In genomic region chr10:117994771-117995170, GRCh38 we compare ENCODE assay signal across 27 cellular contexts.
"Had no signal": no experiment of that assay in that cellular context is flagged by ENCODE, and none has a peak within 500 bp of the region (broad histone marks: within the 10 kb centered on the region; RNA-seq: fewer than 3 reads in every experiment).

No MANE protein-coding gene starts in this region.

- DNase-seq: immature natural killer cell; kidney; left colon; left lung; mesendoderm; naive B cell; natural killer cell; nephron progenitor cell; ovary; right lobe of liver; stimulated activated CD4-positive, alpha-beta T cell treated with anti-CD3 and anti-CD28 coated beads, Interleukin-1b, Interleukin-23, amount 100 ng/mL, for 48 hours; stimulated activated CD4-positive, alpha-beta T cell treated with anti-CD3 and anti-CD28 coated beads, Interleukin-2, amount 100 ng/mL, for 48 hours; stimulated activated CD4-positive, alpha-beta T cell treated with anti-CD3 and anti-CD28 coated beads, Interleukin-4, amount 100 ng/mL, for 4 hours; stimulated activated CD8-positive, alpha-beta memory T cell treated with anti-CD3 and anti-CD28 coated beads, Interleukin-4, amount 100 ng/mL, for 48 hours; stimulated activated naive CD4-positive, alpha-beta T cell treated with Interleukin-2 at 50 U/mL for 16 hours; stimulated activated naive CD8-positive, alpha-beta T cell treated with anti-CD3 and anti-CD28 coated beads, Interleukin-15, amount 100 ng/mL, for 72 hours; substantia nigra; uterus had no signal

- H3K9me3 Mint-ChIP-seq: immature natural killer cell; mesothelial cell of epicardium; naive B cell; natural killer cell; nephron progenitor cell; stimulated activated memory B cell treated with anti-CD40 and anti-IgM and Interleukin-4, amounts not matched to agents 10 μg/mL and 1 μg/mL and 100 μg/mL, for 72 hours; stimulated activated naive CD8-positive, alpha-beta T cell treated with anti-CD3 and anti-CD28 coated beads, Interleukin-15, amount 100 ng/mL, for 72 hours; type B pancreatic cell had no signal

- H3K4me1 ChIP-seq: left lung, right atrium auricular region, right lobe of liver, tibial nerve, uterus had no signal

- H3K79me2 ChIP-seq: hepatocyte had no signal

- H3K36me3 Mint-ChIP-seq: natural killer cell, type B pancreatic cell had no signal

- H3K4me2 ChIP-seq: hepatocyte, smooth muscle cell had no signal

- H3K27me3 Mint-ChIP-seq: naive B cell; progenitor cell of endocrine pancreas; stimulated activated memory B cell treated with anti-CD40 and anti-IgM and Interleukin-4, amounts not matched to agents 10 μg/mL and 1 μg/mL and 100 μg/mL, for 72 hours; stimulated activated naive CD8-positive, alpha-beta T cell treated with anti-CD3 and anti-CD28 coated beads, Interleukin-15, amount 100 ng/mL, for 72 hours; type B pancreatic cell had no signal

- H3K27ac ChIP-seq: hepatocyte, left lung, ovary, right atrium auricular region, right lobe of liver, tibial nerve, uterus had no signal

- H3K27ac Mint-ChIP-seq: immature natural killer cell; mesothelial cell of epicardium; naive B cell; natural killer cell; nephron progenitor cell; progenitor cell of endocrine pancreas; stimulated activated memory B cell treated with anti-CD40 and anti-IgM and Interleukin-4, amounts not matched to agents 10 μg/mL and 1 μg/mL and 100 μg/mL, for 72 hours; stimulated activated naive CD8-positive, alpha-beta T cell treated with anti-CD3 and anti-CD28 coated beads, Interleukin-15, amount 100 ng/mL, for 72 hours; type B pancreatic cell had no signal

- ATAC-seq: left colon; left lung; natural killer cell; right lobe of liver; stimulated activated memory B cell treated with anti-CD40 and anti-IgM and Interleukin-4, amounts not matched to agents 10 μg/mL and 1 μg/mL and 100 μg/mL, for 72 hours; stimulated activated naive CD8-positive, alpha-beta T cell treated with anti-CD3 and anti-CD28 coated beads, Interleukin-15, amount 100 ng/mL, for 72 hours had no signal

- H3K9me3 ChIP-seq: left lung, ovary, right atrium auricular region, right lobe of liver, tibial nerve, uterus had no signal

- H3K27me3 ChIP-seq: hepatocyte, left lung, ovary, right atrium auricular region, right lobe of liver, tibial nerve, uterus had no signal

- H3K4me3 Mint-ChIP-seq: immature natural killer cell; mesothelial cell of epicardium; naive B cell; natural killer cell; nephron progenitor cell; stimulated activated memory B cell treated with anti-CD40 and anti-IgM and Interleukin-4, amounts not matched to agents 10 μg/mL and 1 μg/mL and 100 μg/mL, for 72 hours; stimulated activated naive CD8-positive, alpha-beta T cell treated with anti-CD3 and anti-CD28 coated beads, Interleukin-15, amount 100 ng/mL, for 72 hours; type B pancreatic cell had no signal

- H2AFZ ChIP-seq: hepatocyte had no signal

- H3K36me3 ChIP-seq: ovary, right atrium auricular region, right lobe of liver, uterus had no signal

- H3K4me1 Mint-ChIP-seq: immature natural killer cell; naive B cell; natural killer cell; stimulated activated memory B cell treated with anti-CD40 and anti-IgM and Interleukin-4, amounts not matched to agents 10 μg/mL and 1 μg/mL and 100 μg/mL, for 72 hours; stimulated activated naive CD8-positive, alpha-beta T cell treated with anti-CD3 and anti-CD28 coated beads, Interleukin-15, amount 100 ng/mL, for 72 hours had no signal

- H3K4me3 ChIP-seq: hepatocyte, left lung, lung, ovary, right atrium auricular region, right lobe of liver, smooth muscle cell, tibial nerve, uterus had no signal
